In the genomic region with DNA sequence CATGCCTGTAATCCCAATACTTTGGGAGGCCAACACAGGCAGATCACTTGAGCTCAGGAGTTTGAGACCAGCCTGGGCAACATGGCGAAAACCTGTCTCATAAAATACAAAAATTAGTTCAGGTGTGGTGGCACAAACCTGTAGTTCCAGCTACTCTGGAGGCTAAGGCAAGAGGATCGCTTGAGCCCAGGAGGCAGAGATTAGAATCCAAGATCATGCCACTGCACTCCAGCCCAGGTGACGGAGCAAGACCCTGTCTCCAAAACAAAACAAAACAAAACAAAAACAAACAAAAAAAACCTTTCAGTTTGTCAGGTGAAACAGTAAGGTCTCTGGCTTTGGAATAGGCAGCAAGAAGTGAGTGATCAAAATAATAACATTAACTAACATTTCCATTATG, we compare ENCODE assay signal across 34 cellular contexts.
"Had no signal": no experiment of that assay in that cellular context is flagged by ENCODE, and none has a peak within 500 bp of the region (broad histone marks: within the 10 kb centered on the region; RNA-seq: fewer than 3 reads in every experiment).

No MANE protein-coding gene starts in this region.

- H3K27me3 Mint-ChIP-seq: activated CD4-positive, alpha-beta memory T cell treated with anti-CD3 and anti-CD28 coated beads for 36 hours; activated CD4-positive, alpha-beta T cell treated with anti-CD3 and anti-CD28 coated beads for 36 hours; activated CD4-positive, alpha-beta T cell treated with anti-CD3 and anti-CD28 coated beads, Interleukin-2, amount 10 ng/mL, durations not matched to agents 24 days and 14 days; activated CD8-positive, alpha-beta memory T cell treated with anti-CD3 and anti-CD28 coated beads, Interleukin-2, amount 10 ng/mL, durations not matched to agents 7 days and 5 days; activated naive CD4-positive, alpha-beta T cell treated with anti-CD3 and anti-CD28 coated beads, Interleukin-2, amount 50 U/mL, for 24 hours; activated naive CD8-positive, alpha-beta T cell treated with anti-CD3 and anti-CD28 coated beads for 36 hours; activated naive CD8-positive, alpha-beta T cell treated with anti-CD3 and anti-CD28 coated beads, Interleukin-2, amount 50 U/mL, for 24 hours; brain; T-helper 17 cell had no signal

- DNase-seq: activated CD4-positive, alpha-beta memory T cell treated with anti-CD3 and anti-CD28 coated beads for 36 hours; activated CD4-positive, alpha-beta T cell treated with anti-CD3 and anti-CD28 coated beads for 36 hours; activated CD4-positive, alpha-beta T cell treated with anti-CD3 and anti-CD28 coated beads, Interleukin-2, amount 10 ng/mL, durations not matched to agents 24 days and 14 days; activated CD4-positive, CD25-positive, alpha-beta regulatory T cell; activated CD4-positive, CD25-positive, alpha-beta regulatory T cell treated with anti-CD3 and anti-CD28 coated beads, Interleukin-2, amount 50 U/mL, for 72 hours; activated CD8-positive, alpha-beta memory T cell treated with anti-CD3 and anti-CD28 coated beads, Interleukin-2, amount 10 ng/mL, durations not matched to agents 7 days and 5 days; activated CD8-positive, alpha-beta memory T cell treated with anti-CD3 and anti-CD28 coated beads, Interleukin-2, amount 50 U/mL, for 4 hours; activated CD8-positive, alpha-beta T cell treated with anti-CD3 and anti-CD28 coated beads, Interleukin-2, amount 10 ng/mL, durations not matched to agents 7 days and 5 days; activated effector memory CD4-positive, alpha-beta T cell treated with anti-CD3 and anti-CD28 coated beads, Interleukin-2, amount 50 U/mL, for 16 hours; activated naive CD4-positive, alpha-beta T cell treated with anti-CD3 and anti-CD28 coated beads for 36 hours; activated naive CD8-positive, alpha-beta T cell treated with anti-CD3 and anti-CD28 coated beads for 36 hours; activated naive CD8-positive, alpha-beta T cell treated with anti-CD3 and anti-CD28 coated beads, Interleukin-2, amount 50 U/mL, for 24 hours; activated T-cell treated with anti-CD3 and anti-CD28 coated beads, Interleukin-2, amount 50 U/mL, for 1 hour; activated T-cell treated with anti-CD3 and anti-CD28 coated beads, Interleukin-2, amount 50 U/mL, for 48 hours; central memory CD4-positive, alpha-beta T cell; cerebellar nuclear complex; colonic mucosa; effector CD8-positive, alpha-beta T cell; esophagus squamous epithelium; foreskin melanocyte; heart right ventricle; T-helper 17 cell; T1000 had no signal

- H3K36me3 ChIP-seq: ascending aorta, breast epithelium, cardiac muscle cell, colonic mucosa, esophagus squamous epithelium, gastroesophageal sphincter, heart right ventricle had no signal

- H3K4me3 Mint-ChIP-seq: activated CD4-positive, alpha-beta memory T cell treated with anti-CD3 and anti-CD28 coated beads for 36 hours; activated CD4-positive, alpha-beta T cell treated with anti-CD3 and anti-CD28 coated beads for 36 hours; activated CD4-positive, alpha-beta T cell treated with anti-CD3 and anti-CD28 coated beads, Interleukin-2, amount 10 ng/mL, durations not matched to agents 24 days and 14 days; activated CD8-positive, alpha-beta memory T cell treated with anti-CD3 and anti-CD28 coated beads, Interleukin-2, amount 10 ng/mL, durations not matched to agents 7 days and 5 days; activated CD8-positive, alpha-beta T cell treated with anti-CD3 and anti-CD28 coated beads, Interleukin-2, amount 10 ng/mL, durations not matched to agents 7 days and 5 days; activated naive CD4-positive, alpha-beta T cell treated with anti-CD3 and anti-CD28 coated beads for 36 hours; activated naive CD4-positive, alpha-beta T cell treated with anti-CD3 and anti-CD28 coated beads, Interleukin-2, amount 50 U/mL, for 24 hours; activated naive CD8-positive, alpha-beta T cell treated with anti-CD3 and anti-CD28 coated beads for 36 hours; activated naive CD8-positive, alpha-beta T cell treated with anti-CD3 and anti-CD28 coated beads, Interleukin-2, amount 50 U/mL, for 24 hours; activated T-helper 1 cell treated with anti-CD3 and anti-CD28 coated beads, Interleukin-12 subunit alpha, Interleukin-12 subunit beta, Interleukin-2, Interleukin-4 antibody, amounts not matched to agents 30 ng/mL and 10 ng/mL and 1 ng/mL, durations not matched to agents 14 hours and 24 hours and 36 hours; brain; T-helper 17 cell; T-helper 2 cell treated with Interferon-gamma antibody and Interleukin-4, amounts not matched to agents 5 μg/mL and 100 μg/mL, for 36 hours had no signal

- H3K9me3 Mint-ChIP-seq: activated CD4-positive, alpha-beta memory T cell treated with anti-CD3 and anti-CD28 coated beads for 36 hours; activated CD4-positive, alpha-beta T cell treated with anti-CD3 and anti-CD28 coated beads, Interleukin-2, amount 10 ng/mL, durations not matched to agents 24 days and 14 days; activated naive CD4-positive, alpha-beta T cell treated with anti-CD3 and anti-CD28 coated beads for 36 hours; activated naive CD4-positive, alpha-beta T cell treated with anti-CD3 and anti-CD28 coated beads, Interleukin-2, amount 50 U/mL, for 24 hours; activated naive CD8-positive, alpha-beta T cell treated with anti-CD3 and anti-CD28 coated beads for 36 hours; activated T-helper 1 cell treated with anti-CD3 and anti-CD28 coated beads, Interleukin-12 subunit alpha, Interleukin-12 subunit beta, Interleukin-2, Interleukin-4 antibody, amounts not matched to agents 30 ng/mL and 10 ng/mL and 1 ng/mL, durations not matched to agents 14 hours and 24 hours and 36 hours; activated T-helper 2 cell treated with anti-CD3 and anti-CD28 coated beads, Interferon-gamma antibody, Interleukin-2, Interleukin-4, amounts not matched to agents 10 μg/mL and 5 μg/mL and 100 μg/mL, durations not matched to agents 14 hours and 24 hours and 36 hours had no signal

- FAIRE-seq: endometrium had no signal

- H3K36me3 Mint-ChIP-seq: activated CD4-positive, alpha-beta memory T cell treated with anti-CD3 and anti-CD28 coated beads for 36 hours; activated naive CD8-positive, alpha-beta T cell treated with anti-CD3 and anti-CD28 coated beads for 36 hours had no signal

- H3K4me1 ChIP-seq: breast epithelium, colonic mucosa had no signal

- H3K4me3 ChIP-seq: ascending aorta, breast epithelium, cardiac muscle cell, colonic mucosa, esophagus squamous epithelium, gastroesophageal sphincter, heart right ventricle had no signal

- H3K27me3 ChIP-seq: ascending aorta, breast epithelium, cardiac muscle cell, colonic mucosa, esophagus squamous epithelium, gastroesophageal sphincter, heart right ventricle had no signal

- H3K9me3 ChIP-seq: ascending aorta, breast epithelium, colonic mucosa, esophagus squamous epithelium, gastroesophageal sphincter, heart right ventricle had no signal

- ATAC-seq: activated CD4-positive, alpha-beta T cell treated with anti-CD3 and anti-CD28 coated beads for 36 hours; activated CD8-positive, alpha-beta memory T cell treated with anti-CD3 and anti-CD28 coated beads, Interleukin-2, amount 10 ng/mL, durations not matched to agents 7 days and 5 days; activated CD8-positive, alpha-beta T cell treated with anti-CD3 and anti-CD28 coated beads, Interleukin-2, amount 10 ng/mL, durations not matched to agents 7 days and 5 days; activated naive CD8-positive, alpha-beta T cell treated with anti-CD3 and anti-CD28 coated beads, Interleukin-2, amount 50 U/mL, for 24 hours; gastroesophageal sphincter; heart right ventricle; T-helper 17 cell had no signal

- H3K27ac Mint-ChIP-seq: activated CD4-positive, alpha-beta memory T cell treated with anti-CD3 and anti-CD28 coated beads for 36 hours; activated CD4-positive, alpha-beta T cell treated with anti-CD3 and anti-CD28 coated beads for 36 hours; activated CD4-positive, alpha-beta T cell treated with anti-CD3 and anti-CD28 coated beads, Interleukin-2, amount 10 ng/mL, durations not matched to agents 24 days and 14 days; activated CD8-positive, alpha-beta memory T cell treated with anti-CD3 and anti-CD28 coated beads, Interleukin-2, amount 10 ng/mL, durations not matched to agents 7 days and 5 days; activated CD8-positive, alpha-beta T cell treated with anti-CD3 and anti-CD28 coated beads, Interleukin-2, amount 10 ng/mL, durations not matched to agents 7 days and 5 days; activated naive CD4-positive, alpha-beta T cell treated with anti-CD3 and anti-CD28 coated beads for 36 hours; activated naive CD4-positive, alpha-beta T cell treated with anti-CD3 and anti-CD28 coated beads, Interleukin-2, amount 50 U/mL, for 24 hours; activated naive CD8-positive, alpha-beta T cell treated with anti-CD3 and anti-CD28 coated beads for 36 hours; activated naive CD8-positive, alpha-beta T cell treated with anti-CD3 and anti-CD28 coated beads, Interleukin-2, amount 50 U/mL, for 24 hours; activated T-helper 1 cell treated with anti-CD3 and anti-CD28 coated beads, Interleukin-12 subunit alpha, Interleukin-12 subunit beta, Interleukin-2, Interleukin-4 antibody, amounts not matched to agents 30 ng/mL and 10 ng/mL and 1 ng/mL, durations not matched to agents 14 hours and 24 hours and 36 hours; activated T-helper 2 cell treated with anti-CD3 and anti-CD28 coated beads, Interferon-gamma antibody, Interleukin-2, Interleukin-4, amounts not matched to agents 10 μg/mL and 5 μg/mL and 100 μg/mL, durations not matched to agents 14 hours and 24 hours and 36 hours; T-helper 17 cell; T-helper 2 cell treated with Interferon-gamma antibody and Interleukin-4, amounts not matched to agents 5 μg/mL and 100 μg/mL, for 36 hours had no signal

- H3K27ac ChIP-seq: ascending aorta, breast epithelium, cardiac muscle cell, colonic mucosa, epithelial cell of prostate, esophagus squamous epithelium, gastroesophageal sphincter had no signal

- H3K4me1 Mint-ChIP-seq: activated CD4-positive, alpha-beta T cell treated with anti-CD3 and anti-CD28 coated beads for 36 hours; activated CD8-positive, alpha-beta memory T cell treated with anti-CD3 and anti-CD28 coated beads, Interleukin-2, amount 10 ng/mL, durations not matched to agents 7 days and 5 days; activated naive CD8-positive, alpha-beta T cell treated with anti-CD3 and anti-CD28 coated beads for 36 hours; activated naive CD8-positive, alpha-beta T cell treated with anti-CD3 and anti-CD28 coated beads, Interleukin-2, amount 50 U/mL, for 24 hours; T-helper 17 cell had no signal
